Comparison of ENCODE assay signal across 18 cellular contexts in the genomic region with DNA sequence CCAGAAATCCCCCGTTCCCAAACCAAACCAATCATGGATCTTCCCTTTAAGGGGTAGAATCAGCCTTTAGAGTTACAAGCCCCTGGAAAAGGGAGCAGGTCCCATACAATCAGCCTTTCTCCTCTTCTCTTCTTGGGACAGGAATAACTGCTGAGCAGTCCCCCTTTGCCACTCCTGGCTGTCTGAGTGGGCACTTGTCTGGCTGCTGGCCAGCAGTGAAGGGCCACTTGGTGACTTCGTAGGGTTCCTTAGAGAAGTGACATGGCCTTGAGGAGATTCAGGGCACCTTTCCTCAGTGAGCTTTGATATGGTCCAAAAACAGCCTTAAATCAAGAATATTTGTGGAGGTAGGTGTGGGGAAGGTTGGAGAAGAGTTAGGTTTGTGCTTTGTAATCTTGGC. TPM values are rescaled to one million over a fixed set of nuclear protein-coding genes. Genes with fewer than 3 reads are reported as not detected.
"Had no signal": no experiment of that assay in that cellular context is flagged by ENCODE, and none has a peak within 500 bp of the region (broad histone marks: within the 10 kb centered on the region; RNA-seq: fewer than 3 reads in every experiment).

No MANE protein-coding gene starts in this region.

- DNase-seq: activated CD4-positive, alpha-beta T cell treated with anti-CD3 and anti-CD28 coated beads, Interleukin-2, amount 50 U/mL, for 48 hours; activated CD8-positive, alpha-beta memory T cell treated with anti-CD3 and anti-CD28 coated beads, Interleukin-2, amount 10 ng/mL, durations not matched to agents 7 days and 5 days; activated gamma-delta T cell; activated T-cell treated with anti-CD3 and anti-CD28 coated beads, Interleukin-2, amount 50 U/mL, for 24 hours; midbrain; naive B cell; nucleus accumbens; psoas muscle; SIG-M5; sigmoid colon; stimulated activated CD4-positive, alpha-beta T cell treated with anti-CD3 and anti-CD28 coated beads, Interleukin-4, amount 100 ng/mL, for 1 hour; stimulated activated CD8-positive, alpha-beta memory T cell treated with anti-CD3 and anti-CD28 coated beads, Interleukin-4, amount 100 ng/mL, for 48 hours had no signal

- H3K27me3 Mint-ChIP-seq: activated CD8-positive, alpha-beta memory T cell treated with anti-CD3 and anti-CD28 coated beads, Interleukin-2, amount 10 ng/mL, durations not matched to agents 7 days and 5 days; activated T-cell treated with anti-CD3 and anti-CD28 coated beads, Interleukin-2, amount 50 U/mL, for 24 hours; naive B cell; stimulated activated naive CD8-positive, alpha-beta T cell treated with anti-CD3 and anti-CD28 coated beads, Interleukin-15, Interleukin-2, amounts not matched to agents 100 ng/mL and 50 ng/mL, for 24 hours had no signal

- H3K27ac ChIP-seq: ascending aorta, psoas muscle, sigmoid colon, thoracic aorta had no signal

- H3K4me1 Mint-ChIP-seq: naive B cell had no signal

- H3K4me1 ChIP-seq: ascending aorta, sigmoid colon had no signal

- H3K9me3 Mint-ChIP-seq: activated T-cell treated with anti-CD3 and anti-CD28 coated beads, Interleukin-2, amount 50 U/mL, for 24 hours; naive B cell; stimulated activated naive CD8-positive, alpha-beta T cell treated with anti-CD3 and anti-CD28 coated beads, Interleukin-15, Interleukin-2, amounts not matched to agents 100 ng/mL and 50 ng/mL, for 24 hours had no signal

- ATAC-seq: activated CD4-positive, CD25-positive, alpha-beta regulatory T cell treated with anti-CD3 and anti-CD28 coated beads, Interleukin-2, amount 50 U/mL, for 24 hours; activated CD8-positive, alpha-beta memory T cell treated with anti-CD3 and anti-CD28 coated beads, Interleukin-2, amount 10 ng/mL, durations not matched to agents 7 days and 5 days; psoas muscle had no signal

- H3K4me3 Mint-ChIP-seq: activated CD8-positive, alpha-beta memory T cell treated with anti-CD3 and anti-CD28 coated beads, Interleukin-2, amount 10 ng/mL, durations not matched to agents 7 days and 5 days; activated T-cell treated with anti-CD3 and anti-CD28 coated beads, Interleukin-2, amount 50 U/mL, for 24 hours; naive B cell; stimulated activated naive CD8-positive, alpha-beta T cell treated with anti-CD3 and anti-CD28 coated beads, Interleukin-15, Interleukin-2, amounts not matched to agents 100 ng/mL and 50 ng/mL, for 24 hours had no signal

- H3K9me3 ChIP-seq: ascending aorta, psoas muscle, sigmoid colon, thoracic aorta had no signal

- H3K4me3 ChIP-seq: ascending aorta, psoas muscle, sigmoid colon, thoracic aorta had no signal

- H3K27ac Mint-ChIP-seq: activated CD8-positive, alpha-beta memory T cell treated with anti-CD3 and anti-CD28 coated beads, Interleukin-2, amount 10 ng/mL, durations not matched to agents 7 days and 5 days; stimulated activated naive CD8-positive, alpha-beta T cell treated with anti-CD3 and anti-CD28 coated beads, Interleukin-15, Interleukin-2, amounts not matched to agents 100 ng/mL and 50 ng/mL, for 24 hours had no signal

- H3K27me3 ChIP-seq: ascending aorta, sigmoid colon had no signal

RNA-seq across cellular contexts. Expression of a gene that starts 53.5 kb away (rescaled TPM):
- total RNA-seq: ascending aorta, kidney epithelial cell, lower leg skin, psoas muscle, sigmoid colon, thoracic aorta had no signal
